1 cellular context compared by ENCODE assay signal in the genomic region with DNA sequence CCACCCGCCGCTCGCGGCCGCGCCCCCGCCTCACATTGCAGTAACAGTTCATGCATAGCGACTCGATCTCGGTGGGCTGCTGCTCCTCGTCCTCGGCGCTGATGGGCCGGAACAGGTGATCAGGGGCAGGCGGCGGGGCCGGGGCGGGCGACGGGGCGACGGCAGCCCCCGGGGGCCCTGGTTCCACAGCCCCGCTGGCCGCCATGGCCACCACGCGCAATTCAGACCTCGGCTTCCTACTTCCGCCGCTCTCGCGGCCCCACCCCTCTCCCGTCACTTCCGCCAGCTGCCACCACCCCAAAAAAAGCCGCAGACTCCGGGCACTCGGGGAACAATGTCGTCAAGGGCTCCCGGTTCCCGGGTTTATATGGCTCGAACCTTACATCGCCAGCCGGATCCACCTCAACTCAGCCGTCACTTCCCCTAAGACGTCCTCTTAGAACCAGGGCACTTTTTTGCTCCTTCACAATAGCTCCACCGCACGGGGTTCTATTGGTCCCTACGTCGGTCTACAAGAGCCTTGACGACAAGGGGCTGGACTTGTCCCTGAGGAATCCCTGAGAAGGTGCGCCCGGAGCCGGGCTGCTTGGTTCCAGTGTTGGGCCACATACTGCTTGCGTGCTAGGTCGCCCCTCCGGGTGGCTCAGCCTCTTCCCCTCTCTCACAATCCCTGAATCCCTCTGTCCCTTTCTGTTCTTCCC.
TF ChIP-seq lines count a peak whose summit lies in the region.

A gene with protein sequence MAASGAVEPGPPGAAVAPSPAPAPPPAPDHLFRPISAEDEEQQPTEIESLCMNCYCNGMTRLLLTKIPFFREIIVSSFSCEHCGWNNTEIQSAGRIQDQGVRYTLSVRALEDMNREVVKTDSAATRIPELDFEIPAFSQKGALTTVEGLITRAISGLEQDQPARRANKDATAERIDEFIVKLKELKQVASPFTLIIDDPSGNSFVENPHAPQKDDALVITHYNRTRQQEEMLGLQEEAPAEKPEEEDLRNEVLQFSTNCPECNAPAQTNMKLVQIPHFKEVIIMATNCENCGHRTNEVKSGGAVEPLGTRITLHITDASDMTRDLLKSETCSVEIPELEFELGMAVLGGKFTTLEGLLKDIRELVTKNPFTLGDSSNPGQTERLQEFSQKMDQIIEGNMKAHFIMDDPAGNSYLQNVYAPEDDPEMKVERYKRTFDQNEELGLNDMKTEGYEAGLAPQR (minus strand): TSS at position 238 of the 701 bp plus-strand sequence. CDS start 33 bp downstream, at position 205.

TF ChIP-seq in H1, 55 proteins besides CTCF, POLR2A, EP300 and RAD21 (continues in another document):
- no peak for TF ChIP-seq MAFK (IDR thresholded peaks at IDR 0.05; ENCODE audit: low read depth, low read length)
- TF ChIP-seq HDAC6 (IDR thresholded peaks at IDR 0.05; ENCODE audit: low read depth, low read length): no peak
- TF ChIP-seq GABPA (IDR thresholded peaks at IDR 0.05; ENCODE audit: borderline replicate concordance, insufficient read depth, low read length): peak; percentile 84; the same call in 1 of the 2 replicates
- TF ChIP-seq NANOG (IDR thresholded peaks at IDR 0.05; ENCODE audit: insufficient read depth, low read depth, low read length, poor library complexity, severe bottlenecking): no peak
- no peak for TF ChIP-seq SRF (IDR thresholded peaks at IDR 0.05; ENCODE audit: low read depth, low read length)
- TF ChIP-seq E2F6 (IDR thresholded peaks at IDR 0.05): no peak
- no peak for TF ChIP-seq BACH1 (IDR thresholded peaks at IDR 0.05; ENCODE audit: low read length)
- no peak for TF ChIP-seq BRCA1 (IDR thresholded peaks at IDR 0.05; ENCODE audit: low read depth, low read length)
- no peak for TF ChIP-seq TCF12 (IDR thresholded peaks at IDR 0.05; ENCODE audit: low read depth, low read length)
- TF ChIP-seq RXRA (IDR thresholded peaks at IDR 0.05; ENCODE audit: insufficient read depth, low read depth, low read length): no peak
- peak; percentile 71 for TF ChIP-seq KDM4A (IDR thresholded peaks at IDR 0.05; ENCODE audit: low read depth, low read length, severe bottlenecking)
- no peak for TF ChIP-seq CBX5 (IDR thresholded peaks at IDR 0.05; ENCODE audit: low read depth, low read length)
- TF ChIP-seq SP4 (IDR thresholded peaks at IDR 0.05; ENCODE audit: low read length): no peak
- TF ChIP-seq ASH2L (IDR thresholded peaks at IDR 0.05; ENCODE audit: low read length): peak; percentile 55
- no peak for TF ChIP-seq SP2 (IDR thresholded peaks at IDR 0.05; ENCODE audit: low read length)
- TF ChIP-seq, protein P1, sequence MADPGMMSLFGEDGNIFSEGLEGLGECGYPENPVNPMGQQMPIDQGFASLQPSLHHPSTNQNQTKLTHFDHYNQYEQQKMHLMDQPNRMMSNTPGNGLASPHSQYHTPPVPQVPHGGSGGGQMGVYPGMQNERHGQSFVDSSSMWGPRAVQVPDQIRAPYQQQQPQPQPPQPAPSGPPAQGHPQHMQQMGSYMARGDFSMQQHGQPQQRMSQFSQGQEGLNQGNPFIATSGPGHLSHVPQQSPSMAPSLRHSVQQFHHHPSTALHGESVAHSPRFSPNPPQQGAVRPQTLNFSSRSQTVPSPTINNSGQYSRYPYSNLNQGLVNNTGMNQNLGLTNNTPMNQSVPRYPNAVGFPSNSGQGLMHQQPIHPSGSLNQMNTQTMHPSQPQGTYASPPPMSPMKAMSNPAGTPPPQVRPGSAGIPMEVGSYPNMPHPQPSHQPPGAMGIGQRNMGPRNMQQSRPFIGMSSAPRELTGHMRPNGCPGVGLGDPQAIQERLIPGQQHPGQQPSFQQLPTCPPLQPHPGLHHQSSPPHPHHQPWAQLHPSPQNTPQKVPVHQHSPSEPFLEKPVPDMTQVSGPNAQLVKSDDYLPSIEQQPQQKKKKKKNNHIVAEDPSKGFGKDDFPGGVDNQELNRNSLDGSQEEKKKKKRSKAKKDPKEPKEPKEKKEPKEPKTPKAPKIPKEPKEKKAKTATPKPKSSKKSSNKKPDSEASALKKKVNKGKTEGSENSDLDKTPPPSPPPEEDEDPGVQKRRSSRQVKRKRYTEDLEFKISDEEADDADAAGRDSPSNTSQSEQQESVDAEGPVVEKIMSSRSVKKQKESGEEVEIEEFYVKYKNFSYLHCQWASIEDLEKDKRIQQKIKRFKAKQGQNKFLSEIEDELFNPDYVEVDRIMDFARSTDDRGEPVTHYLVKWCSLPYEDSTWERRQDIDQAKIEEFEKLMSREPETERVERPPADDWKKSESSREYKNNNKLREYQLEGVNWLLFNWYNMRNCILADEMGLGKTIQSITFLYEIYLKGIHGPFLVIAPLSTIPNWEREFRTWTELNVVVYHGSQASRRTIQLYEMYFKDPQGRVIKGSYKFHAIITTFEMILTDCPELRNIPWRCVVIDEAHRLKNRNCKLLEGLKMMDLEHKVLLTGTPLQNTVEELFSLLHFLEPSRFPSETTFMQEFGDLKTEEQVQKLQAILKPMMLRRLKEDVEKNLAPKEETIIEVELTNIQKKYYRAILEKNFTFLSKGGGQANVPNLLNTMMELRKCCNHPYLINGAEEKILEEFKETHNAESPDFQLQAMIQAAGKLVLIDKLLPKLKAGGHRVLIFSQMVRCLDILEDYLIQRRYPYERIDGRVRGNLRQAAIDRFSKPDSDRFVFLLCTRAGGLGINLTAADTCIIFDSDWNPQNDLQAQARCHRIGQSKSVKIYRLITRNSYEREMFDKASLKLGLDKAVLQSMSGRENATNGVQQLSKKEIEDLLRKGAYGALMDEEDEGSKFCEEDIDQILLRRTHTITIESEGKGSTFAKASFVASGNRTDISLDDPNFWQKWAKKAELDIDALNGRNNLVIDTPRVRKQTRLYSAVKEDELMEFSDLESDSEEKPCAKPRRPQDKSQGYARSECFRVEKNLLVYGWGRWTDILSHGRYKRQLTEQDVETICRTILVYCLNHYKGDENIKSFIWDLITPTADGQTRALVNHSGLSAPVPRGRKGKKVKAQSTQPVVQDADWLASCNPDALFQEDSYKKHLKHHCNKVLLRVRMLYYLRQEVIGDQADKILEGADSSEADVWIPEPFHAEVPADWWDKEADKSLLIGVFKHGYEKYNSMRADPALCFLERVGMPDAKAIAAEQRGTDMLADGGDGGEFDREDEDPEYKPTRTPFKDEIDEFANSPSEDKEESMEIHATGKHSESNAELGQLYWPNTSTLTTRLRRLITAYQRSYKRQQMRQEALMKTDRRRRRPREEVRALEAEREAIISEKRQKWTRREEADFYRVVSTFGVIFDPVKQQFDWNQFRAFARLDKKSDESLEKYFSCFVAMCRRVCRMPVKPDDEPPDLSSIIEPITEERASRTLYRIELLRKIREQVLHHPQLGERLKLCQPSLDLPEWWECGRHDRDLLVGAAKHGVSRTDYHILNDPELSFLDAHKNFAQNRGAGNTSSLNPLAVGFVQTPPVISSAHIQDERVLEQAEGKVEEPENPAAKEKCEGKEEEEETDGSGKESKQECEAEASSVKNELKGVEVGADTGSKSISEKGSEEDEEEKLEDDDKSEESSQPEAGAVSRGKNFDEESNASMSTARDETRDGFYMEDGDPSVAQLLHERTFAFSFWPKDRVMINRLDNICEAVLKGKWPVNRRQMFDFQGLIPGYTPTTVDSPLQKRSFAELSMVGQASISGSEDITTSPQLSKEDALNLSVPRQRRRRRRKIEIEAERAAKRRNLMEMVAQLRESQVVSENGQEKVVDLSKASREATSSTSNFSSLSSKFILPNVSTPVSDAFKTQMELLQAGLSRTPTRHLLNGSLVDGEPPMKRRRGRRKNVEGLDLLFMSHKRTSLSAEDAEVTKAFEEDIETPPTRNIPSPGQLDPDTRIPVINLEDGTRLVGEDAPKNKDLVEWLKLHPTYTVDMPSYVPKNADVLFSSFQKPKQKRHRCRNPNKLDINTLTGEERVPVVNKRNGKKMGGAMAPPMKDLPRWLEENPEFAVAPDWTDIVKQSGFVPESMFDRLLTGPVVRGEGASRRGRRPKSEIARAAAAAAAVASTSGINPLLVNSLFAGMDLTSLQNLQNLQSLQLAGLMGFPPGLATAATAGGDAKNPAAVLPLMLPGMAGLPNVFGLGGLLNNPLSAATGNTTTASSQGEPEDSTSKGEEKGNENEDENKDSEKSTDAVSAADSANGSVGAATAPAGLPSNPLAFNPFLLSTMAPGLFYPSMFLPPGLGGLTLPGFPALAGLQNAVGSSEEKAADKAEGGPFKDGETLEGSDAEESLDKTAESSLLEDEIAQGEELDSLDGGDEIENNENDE (IDR thresholded peaks at IDR 0.05; ENCODE audit: insufficient replicate concordance, low read length): no peak
- TF ChIP-seq RFX5 (IDR thresholded peaks at IDR 0.05; ENCODE audit: borderline replicate concordance, low read depth, low read length): no peak
- TF ChIP-seq HDAC2 (IDR thresholded peaks at IDR 0.05; ENCODE audit: borderline replicate concordance in 1 of 2, low read depth in 2 of 2, low read length in 2 of 2): no peak
- no peak for TF ChIP-seq BCL11A (IDR thresholded peaks at IDR 0.05; ENCODE audit: low read depth in 2 of 2, low read length in 2 of 2)
- TF ChIP-seq, protein P2, sequence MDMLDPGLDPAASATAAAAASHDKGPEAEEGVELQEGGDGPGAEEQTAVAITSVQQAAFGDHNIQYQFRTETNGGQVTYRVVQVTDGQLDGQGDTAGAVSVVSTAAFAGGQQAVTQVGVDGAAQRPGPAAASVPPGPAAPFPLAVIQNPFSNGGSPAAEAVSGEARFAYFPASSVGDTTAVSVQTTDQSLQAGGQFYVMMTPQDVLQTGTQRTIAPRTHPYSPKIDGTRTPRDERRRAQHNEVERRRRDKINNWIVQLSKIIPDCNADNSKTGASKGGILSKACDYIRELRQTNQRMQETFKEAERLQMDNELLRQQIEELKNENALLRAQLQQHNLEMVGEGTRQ (IDR thresholded peaks at IDR 0.05; ENCODE audit: low read length): no peak
- TF ChIP-seq SIN3A (conservative IDR thresholded peaks at IDR 0.05 in 1 of 2, IDR thresholded peaks at IDR 0.05 in 1 of 2; ENCODE audit: low read depth in 1 of 2, low read length in 2 of 2): peak; percentile 88; a peak in 2 of 4 replicates
- peak; percentile 57; the same call in 1 of the 2 replicates for TF ChIP-seq POLR2AphosphoS5 (IDR thresholded peaks at IDR 0.05; ENCODE audit: low read depth, low read length)
- no peak for TF ChIP-seq CEBPB (IDR thresholded peaks at IDR 0.05; ENCODE audit: low read depth, low read length)
- TF ChIP-seq SAP30 (IDR thresholded peaks at IDR 0.05; ENCODE audit: insufficient read depth, insufficient replicate concordance, low read length): peak; percentile 56
- no peak for TF ChIP-seq GTF2F1 (IDR thresholded peaks at IDR 0.05; ENCODE audit: borderline replicate concordance, low read depth, low read length)
- no peak for TF ChIP-seq ZNF274 (IDR thresholded peaks at IDR 0.05; ENCODE audit: borderline replicate concordance, extremely low read depth, low read length)
- TF ChIP-seq SIRT6 (IDR thresholded peaks at IDR 0.05; ENCODE audit: low read length): no peak
- TF ChIP-seq SP1 (IDR thresholded peaks at IDR 0.05; ENCODE audit: low read depth, low read length): 0 out of 2 replicates have a peak, but pooled peaks have one; percentile 7
- TF ChIP-seq SUZ12 (IDR thresholded peaks at IDR 0.05; ENCODE audit: low read length): no peak
- no peak for TF ChIP-seq JUND (IDR thresholded peaks at IDR 0.05; ENCODE audit: low read length)
- TF ChIP-seq CTBP2 (IDR thresholded peaks at IDR 0.05; ENCODE audit: borderline replicate concordance, insufficient read depth, insufficient read length, low read length): no peak
- TF ChIP-seq, protein P3, sequence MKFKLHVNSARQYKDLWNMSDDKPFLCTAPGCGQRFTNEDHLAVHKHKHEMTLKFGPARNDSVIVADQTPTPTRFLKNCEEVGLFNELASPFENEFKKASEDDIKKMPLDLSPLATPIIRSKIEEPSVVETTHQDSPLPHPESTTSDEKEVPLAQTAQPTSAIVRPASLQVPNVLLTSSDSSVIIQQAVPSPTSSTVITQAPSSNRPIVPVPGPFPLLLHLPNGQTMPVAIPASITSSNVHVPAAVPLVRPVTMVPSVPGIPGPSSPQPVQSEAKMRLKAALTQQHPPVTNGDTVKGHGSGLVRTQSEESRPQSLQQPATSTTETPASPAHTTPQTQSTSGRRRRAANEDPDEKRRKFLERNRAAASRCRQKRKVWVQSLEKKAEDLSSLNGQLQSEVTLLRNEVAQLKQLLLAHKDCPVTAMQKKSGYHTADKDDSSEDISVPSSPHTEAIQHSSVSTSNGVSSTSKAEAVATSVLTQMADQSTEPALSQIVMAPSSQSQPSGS (IDR thresholded peaks at IDR 0.05; ENCODE audit: low read length): no peak
- no peak for TF ChIP-seq KDM1A (IDR thresholded peaks at IDR 0.05; ENCODE audit: borderline replicate concordance, low read length)
- no peak for TF ChIP-seq CHD1 (IDR thresholded peaks at IDR 0.05; ENCODE audit: low read depth, low read length)
- no peak for TF ChIP-seq CHD2 (IDR thresholded peaks at IDR 0.05; ENCODE audit: low read length)
- TF ChIP-seq EGR1 (IDR thresholded peaks at IDR 0.05; ENCODE audit: borderline replicate concordance, low read depth, low read length): no peak
- no peak for TF ChIP-seq EZH2 (IDR thresholded peaks at IDR 0.05; ENCODE audit: low read depth, low read length, severe bottlenecking)
- no peak for TF ChIP-seq SIX5 (IDR thresholded peaks at IDR 0.05; ENCODE audit: low read depth, low read length)
- TF ChIP-seq FOSL1 (IDR thresholded peaks at IDR 0.05; ENCODE audit: insufficient read depth, low read depth, low read length): no peak
- TF ChIP-seq KDM5A (IDR thresholded peaks at IDR 0.05; ENCODE audit: low read length): 0 out of 2 replicates have a peak, but pooled peaks have one; percentile 14
- TF ChIP-seq NRF1 (IDR thresholded peaks at IDR 0.05; ENCODE audit: low read depth, low read length): no peak
- no peak for TF ChIP-seq RNF2 (IDR thresholded peaks at IDR 0.05; ENCODE audit: borderline replicate concordance, low read depth, low read length, missing control alignments, poor library complexity, severe bottlenecking)
- peak; percentile 53 for TF ChIP-seq MAX (IDR thresholded peaks at IDR 0.05)
- 0 out of 2 replicates have a peak, but pooled peaks have one; percentile 25 for TF ChIP-seq RBBP5 (IDR thresholded peaks at IDR 0.05; ENCODE audit: borderline replicate concordance, low read depth, low read length)
- peak; percentile 96 for TF ChIP-seq PHF8 (conservative IDR thresholded peaks at IDR 0.05; ENCODE audit: low read depth, low read length)
- TF ChIP-seq CBX8 (IDR thresholded peaks at IDR 0.05; ENCODE audit: borderline replicate concordance, low read depth, low read length): no peak
- peak; percentile 88; the same call in 1 of the 2 replicates for TF ChIP-seq YY1 (IDR thresholded peaks at IDR 0.05; ENCODE audit: low read depth, low read length)
- TF ChIP-seq POU5F1 (IDR thresholded peaks at IDR 0.05; ENCODE audit: low read depth, low read length): no peak
- no peak for TF ChIP-seq TEAD4 (IDR thresholded peaks at IDR 0.05; ENCODE audit: low read depth, low read length)
- peak; percentile 72 for TF ChIP-seq CREB1 (IDR thresholded peaks at IDR 0.05)
- TF ChIP-seq, protein P4, sequence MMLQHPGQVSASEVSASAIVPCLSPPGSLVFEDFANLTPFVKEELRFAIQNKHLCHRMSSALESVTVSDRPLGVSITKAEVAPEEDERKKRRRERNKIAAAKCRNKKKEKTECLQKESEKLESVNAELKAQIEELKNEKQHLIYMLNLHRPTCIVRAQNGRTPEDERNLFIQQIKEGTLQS (IDR thresholded peaks at IDR 0.05; ENCODE audit: insufficient read depth, low read depth, low read length): no peak
